Comparison of ENCODE assay signal across 18 cellular contexts in genomic region chr2:13698847-13699246, GRCh38.
"Had no signal": no experiment of that assay in that cellular context is flagged by ENCODE, and none has a peak within 500 bp of the region (broad histone marks: within the 10 kb centered on the region; RNA-seq: fewer than 3 reads in every experiment).

No MANE protein-coding gene starts in this region.

- H3K79me2 ChIP-seq: hepatocyte had no signal

- H3K27me3 ChIP-seq: colonic mucosa, esophagus muscularis mucosa, foreskin keratinocyte, gastroesophageal sphincter, heart left ventricle, hepatocyte, left lung had no signal

- DNase-seq: colonic mucosa; cortex of kidney; effector CD8-positive, alpha-beta T cell; effector memory CD8-positive, alpha-beta T cell; endodermal cell; foreskin keratinocyte; heart left ventricle; hypothalamus; left cardiac atrium; left lung; left ventricle myocardium superior; lower lobe of right lung; mesenchymal stem cell; mucosa of descending colon; naive B cell had no signal

- H3K4me2 ChIP-seq: hepatocyte had no signal

- H3K36me3 ChIP-seq: colonic mucosa, esophagus muscularis mucosa, gastroesophageal sphincter, heart left ventricle, left lung, lower lobe of right lung had no signal

- H3K9me3 ChIP-seq: colonic mucosa, esophagus muscularis mucosa, gastroesophageal sphincter, heart left ventricle, lower lobe of right lung had no signal

- H3K4me1 ChIP-seq: colonic mucosa, esophagus muscularis mucosa, gastroesophageal sphincter, heart left ventricle, left lung, lower lobe of right lung had no signal

- H2AFZ ChIP-seq: hepatocyte had no signal

- H3K4me3 ChIP-seq: colonic mucosa, esophagus muscularis mucosa, gastroesophageal sphincter, heart left ventricle, hepatocyte, left lung, lower lobe of right lung, mucosa of descending colon had no signal

- H3K27ac ChIP-seq: colonic mucosa, esophagus muscularis mucosa, foreskin keratinocyte, gastroesophageal sphincter, heart left ventricle, hepatocyte, left lung, lower lobe of right lung had no signal

- ATAC-seq: effector memory CD8-positive, alpha-beta T cell; gastroesophageal sphincter; heart left ventricle; left cardiac atrium; left lung; left ventricle myocardium superior; lower lobe of right lung; mucosa of descending colon had no signal
